In genomic region chr14:26839481-26839880, GRCh38 we compare ENCODE assay signal across 29 cellular contexts.
DNase-seq lines count a peak whose midpoint lies in the region; ATAC-seq and TF ChIP-seq lines count a peak whose summit lies in the region.
"Had no signal": no experiment of that assay in that cellular context is flagged by ENCODE, and none has a peak within 500 bp of the region (broad histone marks: within the 10 kb centered on the region; RNA-seq: fewer than 3 reads in every experiment).

No MANE protein-coding gene starts in this region.

- H3K27ac Mint-ChIP-seq in Caco-2 (ENCODE audit: unreplicated experiment) = peak overlapping the region; percentile 30
- H3K27ac Mint-ChIP-seq: CD4-positive, alpha-beta T cell had no signal

- intact Hi-C loops in Caco-2 (cut with micrococcal nuclease; ENCODE audit: unreplicated experiment) = no loop called here

- ATAC-seq in GM21619 (IDR thresholded peaks at IDR 0.05; ENCODE audit: unreplicated experiment) (no peak), HG03139 (IDR thresholded peaks at IDR 0.05; ENCODE audit: unreplicated experiment) (no peak)
- ATAC-seq: HepG2, Right ventricle myocardium inferior had no signal

- H3K9me2 ChIP-seq in Karpas-422 (replicated peaks; ENCODE audit: insufficient read depth, low read length) = no peaks in the 10 kb centered on the region

- POLR2A ChIA-PET in Caco-2 (lab: Charles Lee) = no interaction called here

- H3K27me3 ChIP-seq in Caco-2 (replicated peaks; ENCODE audit: control insufficient read depth, insufficient read depth, low read length) (no peaks in the 10 kb centered on the region), Karpas-422 (ENCODE audit: low read length) (no peaks in the 10 kb centered on the region)
- H3K27me3 ChIP-seq: BLaER1 treated with 17β-estradiol and CSF1 and Interleukin-3, amounts not matched to agents 10 nM and 100 nM; SJSA1 had no signal

- no peak overlapping the region for H2AFZ ChIP-seq in Karpas-422 (ENCODE audit: low read length)
- H2AFZ ChIP-seq: PC-9 had no signal

- peak overlapping the region; percentile 21 for H3K4me3 Mint-ChIP-seq in Caco-2 (ENCODE audit: unreplicated experiment)
- H3K4me3 Mint-ChIP-seq: CD4-positive, alpha-beta T cell had no signal

- BruUV-seq in Caco-2 (replicated peaks; lab: Mats Ljungman, UMichigan) = no TSS peak

- peaks cover 33% of the 10 kb centered on the region for H3K4me1 Mint-ChIP-seq in Caco-2 (ENCODE audit: low read depth, unreplicated experiment)

- H3K9ac ChIP-seq in Karpas-422 (ENCODE audit: low read length) = no peak overlapping the region
- H3K9ac ChIP-seq: BLaER1 treated with 17β-estradiol and CSF1 and Interleukin-3, amounts not matched to agents 10 nM and 100 nM had no signal

- H3K4me2 ChIP-seq in Karpas-422 (ENCODE audit: low read depth, low read length, poor library complexity, severe bottlenecking) = no peak overlapping the region
- H3K4me2 ChIP-seq: BLaER1 treated with 17β-estradiol and CSF1 and Interleukin-3, amounts not matched to agents 10 nM and 100 nM had no signal

- no peaks in the 10 kb centered on the region for H3K79me2 ChIP-seq in Karpas-422 (ENCODE audit: low read length)

- CTCF ChIA-PET in Caco-2 (lab: Charles Lee) = no interaction called here

- H3K27me3 Mint-ChIP-seq in Caco-2 (ENCODE audit: insufficient read depth, unreplicated experiment) = no peaks in the 10 kb centered on the region
- H3K27me3 Mint-ChIP-seq: CD4-positive, alpha-beta T cell had no signal

- H3K9me3 ChIP-seq in Caco-2 (no peaks in the 10 kb centered on the region), Karpas-422 (ENCODE audit: low read length) (peaks cover 74% of the 10 kb centered on the region)
- H3K9me3 ChIP-seq: BLaER1 treated with 17β-estradiol and CSF1 and Interleukin-3, amounts not matched to agents 10 nM and 100 nM; HAP-1; SJSA1 had no signal

- H3K4me3 ChIP-seq in Caco-2 (ENCODE audit: low read depth, low read length) = no peak overlapping the region
- H3K4me3 ChIP-seq in Karpas-422 (ENCODE audit: low read length) = no peak overlapping the region
- no peak overlapping the region for H3K4me3 ChIP-seq in cardiac fibroblast (replicated peaks in 1 of 2; ENCODE audit: low read depth in 2 of 2, low read length in 2 of 2)
- H3K4me3 ChIP-seq: BLaER1 treated with 17β-estradiol and CSF1 and Interleukin-3, amounts not matched to agents 10 nM and 100 nM; HAP-1; PC-9; SJSA1 had no signal

- H3K27ac ChIP-seq in Karpas-422 (ENCODE audit: low read length) = no peak overlapping the region
- H3K27ac ChIP-seq: BLaER1 treated with 17β-estradiol and CSF1 and Interleukin-3, amounts not matched to agents 10 nM and 100 nM; HL-60; SJSA1 had no signal

- H3K36me3 ChIP-seq in Caco-2 (ENCODE audit: control insufficient read depth, insufficient read depth, low read length) = no peaks in the 10 kb centered on the region
- no peaks in the 10 kb centered on the region for H3K36me3 ChIP-seq in Karpas-422 (ENCODE audit: insufficient read depth, low read length)
- H3K36me3 ChIP-seq: BLaER1 treated with 17β-estradiol and CSF1 and Interleukin-3, amounts not matched to agents 10 nM and 100 nM; HAP-1; SJSA1 had no signal

- no peaks in the 10 kb centered on the region for H4K20me1 ChIP-seq in Karpas-422 (ENCODE audit: insufficient read depth, low read depth, low read length)
- H4K20me1 ChIP-seq: BLaER1 treated with 17β-estradiol and CSF1 and Interleukin-3, amounts not matched to agents 10 nM and 100 nM had no signal

- H3K36me3 Mint-ChIP-seq in Caco-2 (ENCODE audit: insufficient read depth, unreplicated experiment) = peaks cover 7% of the 10 kb centered on the region

- H3K4me1 ChIP-seq in Caco-2 (peaks cover 58% of the 10 kb centered on the region), Karpas-422 (ENCODE audit: low read length) (no peaks in the 10 kb centered on the region)
- H3K4me1 ChIP-seq: BLaER1 treated with 17β-estradiol and CSF1 and Interleukin-3, amounts not matched to agents 10 nM and 100 nM; HAP-1 had no signal

- no peak for TF ChIP-seq CTCF in Caco-2 (IDR thresholded peaks at IDR 0.05; ENCODE audit: insufficient read depth in 1 of 2, low read depth in 1 of 2, low read length in 1 of 2, severe bottlenecking in 1 of 2, unreplicated experiment in 1 of 2)
- TF ChIP-seq CTCF in cardiac fibroblast (IDR thresholded peaks at IDR 0.05; ENCODE audit: low read depth, low read length) = no peak

- no peak for DNase-seq in Caco-2
- DNase-seq in Karpas-422 = peak; percentile 39
- DNase-seq in cardiac fibroblast (ENCODE audit: low read depth in 2 of 2) = peak; percentile 41 to 51
- DNase-seq in fibroblast of peridontal ligament (ENCODE audit: extremely low read depth) = peak; percentile 10
- no peak for DNase-seq in NCI-H2171 (lab: John Stamatoyannopoulos, UW)
- DNase-seq in ureter (ENCODE audit: low spot score) = no peak
- DNase-seq: AML-193; CD4-positive, alpha-beta T cell; DMS53; GOT3; Kasumi-1; MV-4-11; NCI-H1417; NCI-H1694; NCI-H2029 treated with DMSO at 0.1 percent for 48 hours; NCI-H2171 treated with DMSO at 0.1 percent for 48 hours; NCI-H345; NCI-H524; NCI-H82; NK-92 treated with Interleukin-12 subunit alpha and Interleukin-12 subunit beta, amount 100 ng/mL, for 24 hours; PC-9 had no signal

- no peaks in the 10 kb centered on the region for H3K9me3 Mint-ChIP-seq in Caco-2 (ENCODE audit: unreplicated experiment)

Comparison
In these comparisons a context has a peak if more than half of its experiments do, and no peak if none do; other contexts are left out.
1. DNase-seq: peak in Karpas-422 (single experiment), cardiac fibroblast (2 of 2) and fibroblast of peridontal ligament (single experiment); none in Caco-2 (0 of 2), NCI-H2171 (single experiment) and ureter (single experiment).